Comparison of ENCODE assay signal across 25 cellular contexts in the genomic region with DNA sequence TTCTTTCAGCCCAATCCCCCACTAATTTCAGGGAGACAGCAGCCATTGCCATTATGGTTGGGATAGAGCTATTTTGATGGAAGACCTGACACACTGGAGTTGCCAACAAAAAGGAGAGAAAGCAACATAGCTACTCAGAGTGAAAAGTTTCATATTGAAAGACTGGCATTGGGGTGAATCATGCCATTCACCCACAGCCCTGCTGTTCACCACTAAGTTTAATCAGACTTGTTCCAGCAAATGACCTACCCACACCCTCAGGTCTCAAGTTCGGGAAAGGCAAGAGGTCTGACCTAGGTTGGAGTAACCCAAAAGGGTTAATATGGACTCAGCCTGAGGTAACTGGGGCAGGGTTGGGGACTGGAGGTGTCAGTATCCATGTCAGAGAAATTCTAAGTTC.
"Had no signal": no experiment of that assay in that cellular context is flagged by ENCODE, and none has a peak within 500 bp of the region (broad histone marks: within the 10 kb centered on the region; RNA-seq: fewer than 3 reads in every experiment).

No MANE protein-coding gene starts in this region.

- H3K36me3 ChIP-seq: breast epithelium, lower lobe of right lung, right atrium auricular region, tibial nerve, vagina had no signal

- DNase-seq: activated CD4-positive, alpha-beta T cell treated with anti-CD3 and anti-CD28 coated beads, Interleukin-2, amount 10 ng/mL, durations not matched to agents 7 days and 5 days; activated CD8-positive, alpha-beta T cell treated with anti-CD3 and anti-CD28 coated beads, Interleukin-2, amount 10 ng/mL, durations not matched to agents 7 days and 5 days; activated effector memory CD4-positive, alpha-beta T cell treated with Interleukin-2 at 50 U/mL for 16 hours; activated naive CD4-positive, alpha-beta T cell treated with anti-CD3 and anti-CD28 coated beads, Interleukin-2, amount 10 ng/mL, durations not matched to agents 7 days and 5 days; activated naive CD8-positive, alpha-beta T cell treated with anti-CD3 and anti-CD28 coated beads, Interleukin-2, amount 50 U/mL, for 24 hours; activated T-cell treated with anti-CD3 and anti-CD28 coated beads, Interleukin-2, amount 50 U/mL, for 4 hours; aorta; cerebellar nuclear complex; cortex of kidney; effector CD4-positive, alpha-beta T cell; foreskin fibroblast; hippocampal formation; islet precursor cell; lower lobe of right lung; occipital lobe; stimulated activated naive CD8-positive, alpha-beta T cell treated with anti-CD3 and anti-CD28 coated beads, Interleukin-15, Interleukin-2, amounts not matched to agents 100 U/mL and 50 U/mL, for 24 hours had no signal

- H3K9me3 ChIP-seq: breast epithelium, lower lobe of right lung, right atrium auricular region, tibial nerve, vagina had no signal

- H3K27ac ChIP-seq: breast epithelium, epithelial cell of prostate, lower lobe of right lung, right atrium auricular region, skin epidermis, tibial nerve, vagina had no signal

- H3K36me3 Mint-ChIP-seq: activated naive CD4-positive, alpha-beta T cell treated with anti-CD3 and anti-CD28 coated beads, Interleukin-2, amount 10 ng/mL, durations not matched to agents 7 days and 5 days had no signal

- H3K27me3 ChIP-seq: breast epithelium, right atrium auricular region, tibial nerve, vagina had no signal

- H3K27ac Mint-ChIP-seq: activated CD4-positive, alpha-beta T cell treated with anti-CD3 and anti-CD28 coated beads, Interleukin-2, amount 10 ng/mL, durations not matched to agents 7 days and 5 days; activated CD8-positive, alpha-beta T cell treated with anti-CD3 and anti-CD28 coated beads, Interleukin-2, amount 10 ng/mL, durations not matched to agents 7 days and 5 days; activated naive CD4-positive, alpha-beta T cell treated with anti-CD3 and anti-CD28 coated beads, Interleukin-2, amount 10 ng/mL, durations not matched to agents 7 days and 5 days; activated naive CD8-positive, alpha-beta T cell treated with anti-CD3 and anti-CD28 coated beads, Interleukin-2, amount 50 U/mL, for 24 hours; mesothelial cell of epicardium; T-helper 1 cell treated with Interleukin-12 subunit alpha and Interleukin-12 subunit beta and Interleukin-4 antibody, amounts not matched to agents 30 μg/mL and 1 μg/mL, for 36 hours had no signal

- H3K9me3 Mint-ChIP-seq: activated CD4-positive, alpha-beta T cell treated with anti-CD3 and anti-CD28 coated beads, Interleukin-2, amount 10 ng/mL, durations not matched to agents 7 days and 5 days; activated naive CD4-positive, alpha-beta T cell treated with anti-CD3 and anti-CD28 coated beads, Interleukin-2, amount 10 ng/mL, durations not matched to agents 7 days and 5 days; activated naive CD8-positive, alpha-beta T cell treated with anti-CD3 and anti-CD28 coated beads, Interleukin-2, amount 50 U/mL, for 24 hours; activated T-cell treated with anti-CD3 and anti-CD28 coated beads, Interleukin-2, amount 50 U/mL, for 4 hours; T-helper 1 cell treated with Interleukin-12 subunit alpha and Interleukin-12 subunit beta and Interleukin-4 antibody, amounts not matched to agents 30 μg/mL and 1 μg/mL, for 36 hours had no signal

- H3K4me1 Mint-ChIP-seq: activated CD4-positive, alpha-beta T cell treated with anti-CD3 and anti-CD28 coated beads, Interleukin-2, amount 10 ng/mL, durations not matched to agents 7 days and 5 days; activated naive CD4-positive, alpha-beta T cell treated with anti-CD3 and anti-CD28 coated beads, Interleukin-2, amount 10 ng/mL, durations not matched to agents 7 days and 5 days; activated naive CD8-positive, alpha-beta T cell treated with anti-CD3 and anti-CD28 coated beads, Interleukin-2, amount 50 U/mL, for 24 hours had no signal

- H3K27me3 Mint-ChIP-seq: activated CD4-positive, alpha-beta T cell treated with anti-CD3 and anti-CD28 coated beads, Interleukin-2, amount 10 ng/mL, durations not matched to agents 7 days and 5 days; activated naive CD4-positive, alpha-beta T cell treated with anti-CD3 and anti-CD28 coated beads, Interleukin-2, amount 10 ng/mL, durations not matched to agents 7 days and 5 days; activated naive CD8-positive, alpha-beta T cell treated with anti-CD3 and anti-CD28 coated beads, Interleukin-2, amount 50 U/mL, for 24 hours had no signal

- H3K4me1 ChIP-seq: breast epithelium, lower lobe of right lung, vagina had no signal

- ATAC-seq: activated CD4-positive, CD25-positive, alpha-beta regulatory T cell treated with anti-CD3 and anti-CD28 coated beads, Interleukin-2, amount 50 U/mL, for 24 hours; activated CD8-positive, alpha-beta T cell treated with anti-CD3 and anti-CD28 coated beads, Interleukin-2, amount 10 ng/mL, durations not matched to agents 7 days and 5 days; activated naive CD8-positive, alpha-beta T cell treated with anti-CD3 and anti-CD28 coated beads, Interleukin-2, amount 50 U/mL, for 24 hours; activated T-cell treated with anti-CD3 and anti-CD28 coated beads, Interleukin-2, amount 50 U/mL, for 4 hours; stimulated activated naive CD8-positive, alpha-beta T cell treated with anti-CD3 and anti-CD28 coated beads, Interleukin-15, Interleukin-2, amounts not matched to agents 100 U/mL and 50 U/mL, for 24 hours had no signal

- H3K4me3 ChIP-seq: breast epithelium, lower lobe of right lung, right atrium auricular region, skin epidermis, tibial nerve, vagina had no signal

- H3K4me3 Mint-ChIP-seq: activated CD4-positive, alpha-beta T cell treated with anti-CD3 and anti-CD28 coated beads, Interleukin-2, amount 10 ng/mL, durations not matched to agents 7 days and 5 days; activated CD8-positive, alpha-beta T cell treated with anti-CD3 and anti-CD28 coated beads, Interleukin-2, amount 10 ng/mL, durations not matched to agents 7 days and 5 days; activated naive CD4-positive, alpha-beta T cell treated with anti-CD3 and anti-CD28 coated beads, Interleukin-2, amount 10 ng/mL, durations not matched to agents 7 days and 5 days; activated naive CD8-positive, alpha-beta T cell treated with anti-CD3 and anti-CD28 coated beads, Interleukin-2, amount 50 U/mL, for 24 hours; activated T-cell treated with anti-CD3 and anti-CD28 coated beads, Interleukin-2, amount 50 U/mL, for 4 hours; mesothelial cell of epicardium; T-helper 1 cell treated with Interleukin-12 subunit alpha and Interleukin-12 subunit beta and Interleukin-4 antibody, amounts not matched to agents 30 μg/mL and 1 μg/mL, for 36 hours had no signal
